Comparison of ENCODE assay signal across 1 cellular context in the genomic region with DNA sequence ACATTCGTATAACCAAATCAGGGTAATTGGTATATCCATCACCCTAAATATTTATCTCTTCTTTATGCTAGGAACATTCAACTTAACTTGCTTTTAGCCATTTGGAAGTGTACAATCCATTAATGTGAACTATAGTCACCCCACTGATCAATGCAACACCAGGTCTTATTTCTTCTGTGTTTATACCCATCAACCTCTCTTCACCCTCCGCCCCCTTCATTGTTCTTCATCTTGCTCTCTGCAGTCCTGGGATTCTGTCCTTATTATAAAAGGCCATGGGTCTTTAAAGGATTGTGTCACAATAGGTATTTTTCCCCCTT.
TF ChIP-seq lines count a peak whose summit lies in the region.

No MANE protein-coding gene starts in this region.

TF ChIP-seq in SK-N-SH, 30 proteins besides CTCF, POLR2A, EP300 and RAD21 (continued from another document):
- TF ChIP-seq, protein P1, sequence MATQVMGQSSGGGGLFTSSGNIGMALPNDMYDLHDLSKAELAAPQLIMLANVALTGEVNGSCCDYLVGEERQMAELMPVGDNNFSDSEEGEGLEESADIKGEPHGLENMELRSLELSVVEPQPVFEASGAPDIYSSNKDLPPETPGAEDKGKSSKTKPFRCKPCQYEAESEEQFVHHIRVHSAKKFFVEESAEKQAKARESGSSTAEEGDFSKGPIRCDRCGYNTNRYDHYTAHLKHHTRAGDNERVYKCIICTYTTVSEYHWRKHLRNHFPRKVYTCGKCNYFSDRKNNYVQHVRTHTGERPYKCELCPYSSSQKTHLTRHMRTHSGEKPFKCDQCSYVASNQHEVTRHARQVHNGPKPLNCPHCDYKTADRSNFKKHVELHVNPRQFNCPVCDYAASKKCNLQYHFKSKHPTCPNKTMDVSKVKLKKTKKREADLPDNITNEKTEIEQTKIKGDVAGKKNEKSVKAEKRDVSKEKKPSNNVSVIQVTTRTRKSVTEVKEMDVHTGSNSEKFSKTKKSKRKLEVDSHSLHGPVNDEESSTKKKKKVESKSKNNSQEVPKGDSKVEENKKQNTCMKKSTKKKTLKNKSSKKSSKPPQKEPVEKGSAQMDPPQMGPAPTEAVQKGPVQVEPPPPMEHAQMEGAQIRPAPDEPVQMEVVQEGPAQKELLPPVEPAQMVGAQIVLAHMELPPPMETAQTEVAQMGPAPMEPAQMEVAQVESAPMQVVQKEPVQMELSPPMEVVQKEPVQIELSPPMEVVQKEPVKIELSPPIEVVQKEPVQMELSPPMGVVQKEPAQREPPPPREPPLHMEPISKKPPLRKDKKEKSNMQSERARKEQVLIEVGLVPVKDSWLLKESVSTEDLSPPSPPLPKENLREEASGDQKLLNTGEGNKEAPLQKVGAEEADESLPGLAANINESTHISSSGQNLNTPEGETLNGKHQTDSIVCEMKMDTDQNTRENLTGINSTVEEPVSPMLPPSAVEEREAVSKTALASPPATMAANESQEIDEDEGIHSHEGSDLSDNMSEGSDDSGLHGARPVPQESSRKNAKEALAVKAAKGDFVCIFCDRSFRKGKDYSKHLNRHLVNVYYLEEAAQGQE (IDR thresholded peaks at IDR 0.05; ENCODE audit: low read depth, low read length) = no peak
- TF ChIP-seq GABPA (IDR thresholded peaks at IDR 0.05; ENCODE audit: low read depth) (no peak), RFX5 (IDR thresholded peaks at IDR 0.05; ENCODE audit: low read length) (no peak), ELF1 (IDR thresholded peaks at IDR 0.05) (no peak), POLR2AphosphoS5 (IDR thresholded peaks at IDR 0.05; ENCODE audit: low read depth, low read length) (no peak), YY1 (IDR thresholded peaks at IDR 0.05; ENCODE audit: low read depth) (no peak), MEF2A (IDR thresholded peaks at IDR 0.05; ENCODE audit: borderline replicate concordance, low read depth) (no peak), RCOR1 (IDR thresholded peaks at IDR 0.05; ENCODE audit: low read length) (no peak), JUND (IDR thresholded peaks at IDR 0.05) (no peak)
